ENCODE assay signal across 11 cellular contexts in the genomic region with DNA sequence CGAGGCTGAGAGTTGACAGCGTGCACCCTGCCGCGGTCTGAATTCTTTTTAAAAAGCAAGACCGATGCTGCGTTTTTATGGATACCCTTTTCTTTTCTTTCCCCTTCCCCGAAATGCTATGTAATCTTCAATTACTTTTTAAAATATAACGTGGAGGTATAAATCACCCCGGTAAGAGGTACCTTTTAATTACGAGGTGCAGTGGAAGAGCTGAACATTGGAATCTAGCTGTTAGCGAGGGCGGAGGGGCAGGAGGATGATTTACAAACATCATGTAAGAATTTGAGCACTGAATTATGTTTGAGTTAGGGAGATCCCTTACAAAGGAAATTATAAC. TPM values are rescaled to one million over a fixed set of nuclear protein-coding genes. Genes with fewer than 3 reads are reported as not detected.
DNase-seq lines count a peak whose midpoint lies in the region; ATAC-seq and TF ChIP-seq lines count a peak whose summit lies in the region.
"Had no signal": no experiment of that assay in that cellular context is flagged by ENCODE, and none has a peak within 500 bp of the region (broad histone marks: within the 10 kb centered on the region; RNA-seq: fewer than 3 reads in every experiment).

No MANE protein-coding gene starts in this region.

- H3K27ac Mint-ChIP-seq in neural crest cell (ENCODE audit: unreplicated experiment) = no peak overlapping the region
- H3K27ac Mint-ChIP-seq: effector memory CD8-positive, alpha-beta T cell had no signal

- H3K36me3 Mint-ChIP-seq in neural crest cell (ENCODE audit: low read depth) = peaks cover 2% of the 10 kb centered on the region

- ATAC-seq in HG03139 (IDR thresholded peaks at IDR 0.05; ENCODE audit: unreplicated experiment) = no peak
- ATAC-seq: effector memory CD8-positive, alpha-beta T cell had no signal

- H3K27me3 ChIP-seq in ACC112 (ENCODE audit: insufficient read depth, low read length) (peaks cover 69% of the 10 kb centered on the region), HUES48 (ENCODE audit: control insufficient read depth, insufficient read depth, low read length) (peaks cover 49% of the 10 kb centered on the region), endocrine pancreas (ENCODE audit: control insufficient read depth, insufficient read depth, low read length) (peaks cover 4% of the 10 kb centered on the region)

- H3K4me3 ChIP-seq in ACC112 (ENCODE audit: low read depth, low read length) = peak overlapping the region; percentile 75
- peak overlapping the region; percentile 68 for H3K4me3 ChIP-seq in HUES48 (ENCODE audit: low read depth, low read length)
- H3K4me3 ChIP-seq in endocrine pancreas (ENCODE audit: control insufficient read depth, insufficient read depth, low read length) = peak overlapping the region; percentile 36

- peaks cover 1% of the 10 kb centered on the region for H3K9me3 Mint-ChIP-seq in neural crest cell
- H3K9me3 Mint-ChIP-seq: effector memory CD8-positive, alpha-beta T cell had no signal

- peaks cover 82% of the 10 kb centered on the region for H3K27me3 Mint-ChIP-seq in neural crest cell (ENCODE audit: low read depth)

- H3K4me1 ChIP-seq in ACC112 (ENCODE audit: control insufficient read depth, insufficient read depth, low read length, unreplicated experiment) (no peaks in the 10 kb centered on the region), HUES48 (ENCODE audit: control insufficient read depth, insufficient read depth, low read length) (peaks cover 27% of the 10 kb centered on the region), endocrine pancreas (ENCODE audit: control insufficient read depth, insufficient read depth, low read length) (no peaks in the 10 kb centered on the region)

- no peak for TF ChIP-seq CTCF in neural crest cell (conservative IDR thresholded peaks at IDR 0.05)

- DNase-seq in neural crest cell (ENCODE audit: low read depth, low spot score) = no peak
- no peak for DNase-seq in NCI-H2107 (lab: John Stamatoyannopoulos, UW)
- DNase-seq in NCI-H1417 treated with DMSO at 0.1 percent for 48 hours (lab: John Stamatoyannopoulos, UW) = no peak
- DNase-seq in iPS-NIHi11 (ENCODE audit: low spot score) = no peak
- DNase-seq: activated effector memory CD4-positive, alpha-beta T cell treated with anti-CD3 and anti-CD28 coated beads, Interleukin-2, amount 50 U/mL, for 16 hours; effector memory CD8-positive, alpha-beta T cell; OCI-M1 had no signal

- peak overlapping the region; percentile 20 for H2AFZ ChIP-seq in ACC112 (ENCODE audit: low read length, unreplicated experiment)

- H3K79me2 ChIP-seq in ACC112 (ENCODE audit: control insufficient read depth, insufficient read depth, low read length, unreplicated experiment) = no peaks in the 10 kb centered on the region

- H3K27ac ChIP-seq in ACC112 (ENCODE audit: low read depth, low read length) (no peak overlapping the region), HUES48 (ENCODE audit: low read depth, low read length) (no peak overlapping the region)

- no peaks in the 10 kb centered on the region for H3K9me3 ChIP-seq in HUES48 (ENCODE audit: control insufficient read depth, insufficient read depth, low read length)
- no peaks in the 10 kb centered on the region for H3K9me3 ChIP-seq in endocrine pancreas (ENCODE audit: control insufficient read depth, low read length)

- H3K36me3 ChIP-seq in ACC112 (ENCODE audit: insufficient read depth, low read length) (no peaks in the 10 kb centered on the region), HUES48 (ENCODE audit: control insufficient read depth, insufficient read depth, low read length) (no peaks in the 10 kb centered on the region), endocrine pancreas (ENCODE audit: control insufficient read depth, insufficient read depth, low read length) (no peaks in the 10 kb centered on the region)

- no peak overlapping the region for H3K9ac ChIP-seq in HUES48 (ENCODE audit: low read depth, low read length)
- H3K9ac ChIP-seq in endocrine pancreas (ENCODE audit: control insufficient read depth, insufficient read depth, low read length) = no peak overlapping the region

- H3K4me1 Mint-ChIP-seq in neural crest cell = peaks cover 9% of the 10 kb centered on the region

- peak overlapping the region; percentile 83 for H3K4me3 Mint-ChIP-seq in neural crest cell
- H3K4me3 Mint-ChIP-seq: effector memory CD8-positive, alpha-beta T cell had no signal

RNA-seq across cellular contexts. Expression of a gene that starts 1.2 kb away (rescaled TPM):
- 1.3 and 1.4 TPM in 2 replicates for total RNA-seq in neural crest cell
